Comparison of ENCODE assay signal across 1 cellular context in the genomic region with DNA sequence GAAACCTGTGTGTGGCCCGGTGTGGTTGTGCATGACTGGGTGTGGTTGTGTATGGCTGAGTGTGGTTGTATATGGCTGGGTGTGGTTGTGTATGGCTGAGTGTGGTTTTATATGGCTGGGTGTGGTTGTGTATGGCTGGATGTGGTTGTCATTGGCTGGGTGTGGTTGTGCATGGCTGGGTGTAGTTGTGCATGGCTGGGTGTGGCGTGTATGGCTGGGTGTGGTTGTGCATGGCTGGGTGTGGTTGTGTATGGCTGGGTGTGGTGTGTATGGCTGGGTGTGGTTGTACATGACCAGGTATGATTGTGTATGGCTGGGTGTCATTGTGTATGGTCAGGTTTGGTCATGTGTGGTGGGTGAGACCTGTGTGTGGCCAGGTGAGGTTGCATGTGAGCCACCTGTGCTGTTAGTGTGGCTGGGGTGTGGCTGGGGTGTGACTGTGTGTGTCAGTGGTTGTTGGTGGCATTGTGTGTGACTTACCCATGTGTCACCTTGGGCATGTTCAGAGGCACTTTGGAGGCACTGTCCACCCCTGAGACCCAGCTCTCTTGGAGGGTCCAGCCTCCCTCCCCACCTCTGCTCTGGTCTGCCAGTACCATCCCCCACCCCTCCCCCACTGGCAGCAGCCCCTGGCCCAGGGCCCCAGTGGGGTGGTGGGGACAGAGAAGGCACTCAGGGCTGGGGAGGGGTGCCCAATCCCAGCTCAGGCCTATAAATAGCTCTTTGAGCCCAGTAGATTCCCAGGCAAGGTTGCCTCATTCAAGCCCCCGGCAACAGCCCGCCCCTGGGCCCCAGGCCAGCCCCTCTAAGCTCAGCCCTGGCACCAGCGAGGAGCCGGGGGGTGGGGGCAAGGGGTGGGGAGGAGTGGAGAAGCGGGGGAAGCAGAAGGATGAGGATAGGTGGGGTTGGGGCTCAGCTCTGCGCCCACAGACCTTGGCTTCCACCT.
TF ChIP-seq lines count a peak whose summit lies in the region.

No MANE protein-coding gene starts in this region.

TF ChIP-seq in K562, 482 proteins besides CTCF, POLR2A, EP300 and RAD21:
- TF ChIP-seq TGIF2 (CRISPR knock-in tag; IDR thresholded peaks at IDR 0.05) (no peak), ARNT (IDR thresholded peaks at IDR 0.05) (no peak), SOX6 (IDR thresholded peaks at IDR 0.05) (no peak), ETV6 (IDR thresholded peaks at IDR 0.05; ENCODE audit: borderline replicate concordance in 1 of 2, low read depth in 2 of 2, low read length in 1 of 2) (no peak), ETV6 (CRISPR knock-in tag; IDR thresholded peaks at IDR 0.05; ENCODE audit: borderline replicate concordance) (no peak), ZNF384 (IDR thresholded peaks at IDR 0.05; ENCODE audit: low read depth, low read length) (no peak), ZC3H11A (IDR thresholded peaks at IDR 0.05; ENCODE audit: low read depth, low read length) (no peak), KAT8 (IDR thresholded peaks at IDR 0.05; ENCODE audit: low read depth) (no peak), POLR3A (IDR thresholded peaks at IDR 0.05; ENCODE audit: borderline replicate concordance, extremely low read depth, insufficient read depth, insufficient read length) (no peak), RBM22 (IDR thresholded peaks at IDR 0.05; ENCODE audit: low read depth, low read length, poor library complexity, severe bottlenecking) (no peak), ZNF282 (CRISPR knock-in tag; IDR thresholded peaks at IDR 0.05) (no peak), PHB (CRISPR knock-in tag; IDR thresholded peaks at IDR 0.05) (no peak), ZNF3 (CRISPR knock-in tag; IDR thresholded peaks at IDR 0.05) (no peak), XRCC4 (IDR thresholded peaks at IDR 0.05; ENCODE audit: extremely low read depth, insufficient read depth, insufficient read length) (no peak), ZNF696 (CRISPR knock-in tag; conservative IDR thresholded peaks at IDR 0.05) (no peak), SREBF2 (CRISPR knock-in tag; IDR thresholded peaks at IDR 0.05) (no peak), ZNF79 (CRISPR knock-in tag; IDR thresholded peaks at IDR 0.05; ENCODE audit: low read depth) (no peak)
- TF ChIP-seq, protein P1, sequence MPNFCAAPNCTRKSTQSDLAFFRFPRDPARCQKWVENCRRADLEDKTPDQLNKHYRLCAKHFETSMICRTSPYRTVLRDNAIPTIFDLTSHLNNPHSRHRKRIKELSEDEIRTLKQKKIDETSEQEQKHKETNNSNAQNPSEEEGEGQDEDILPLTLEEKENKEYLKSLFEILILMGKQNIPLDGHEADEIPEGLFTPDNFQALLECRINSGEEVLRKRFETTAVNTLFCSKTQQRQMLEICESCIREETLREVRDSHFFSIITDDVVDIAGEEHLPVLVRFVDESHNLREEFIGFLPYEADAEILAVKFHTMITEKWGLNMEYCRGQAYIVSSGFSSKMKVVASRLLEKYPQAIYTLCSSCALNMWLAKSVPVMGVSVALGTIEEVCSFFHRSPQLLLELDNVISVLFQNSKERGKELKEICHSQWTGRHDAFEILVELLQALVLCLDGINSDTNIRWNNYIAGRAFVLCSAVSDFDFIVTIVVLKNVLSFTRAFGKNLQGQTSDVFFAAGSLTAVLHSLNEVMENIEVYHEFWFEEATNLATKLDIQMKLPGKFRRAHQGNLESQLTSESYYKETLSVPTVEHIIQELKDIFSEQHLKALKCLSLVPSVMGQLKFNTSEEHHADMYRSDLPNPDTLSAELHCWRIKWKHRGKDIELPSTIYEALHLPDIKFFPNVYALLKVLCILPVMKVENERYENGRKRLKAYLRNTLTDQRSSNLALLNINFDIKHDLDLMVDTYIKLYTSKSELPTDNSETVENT (CRISPR knock-in tag; IDR thresholded peaks at IDR 0.05): no peak
- TF ChIP-seq, protein P2, sequence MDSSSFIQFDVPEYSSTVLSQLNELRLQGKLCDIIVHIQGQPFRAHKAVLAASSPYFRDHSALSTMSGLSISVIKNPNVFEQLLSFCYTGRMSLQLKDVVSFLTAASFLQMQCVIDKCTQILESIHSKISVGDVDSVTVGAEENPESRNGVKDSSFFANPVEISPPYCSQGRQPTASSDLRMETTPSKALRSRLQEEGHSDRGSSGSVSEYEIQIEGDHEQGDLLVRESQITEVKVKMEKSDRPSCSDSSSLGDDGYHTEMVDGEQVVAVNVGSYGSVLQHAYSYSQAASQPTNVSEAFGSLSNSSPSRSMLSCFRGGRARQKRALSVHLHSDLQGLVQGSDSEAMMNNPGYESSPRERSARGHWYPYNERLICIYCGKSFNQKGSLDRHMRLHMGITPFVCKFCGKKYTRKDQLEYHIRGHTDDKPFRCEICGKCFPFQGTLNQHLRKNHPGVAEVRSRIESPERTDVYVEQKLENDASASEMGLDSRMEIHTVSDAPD (CRISPR knock-in tag; IDR thresholded peaks at IDR 0.05): no peak
